In genomic region chr22:45895436-45896152, GRCh38 we compare ENCODE assay signal across 19 cellular contexts.
"Had no signal": no experiment of that assay in that cellular context is flagged by ENCODE, and none has a peak within 500 bp of the region (broad histone marks: within the 10 kb centered on the region; RNA-seq: fewer than 3 reads in every experiment).

No MANE protein-coding gene starts in this region.

- H3K27ac ChIP-seq: ascending aorta, cardiac muscle cell, gastroesophageal sphincter, testis, WERI-Rb-1 had no signal

- H3K36me3 ChIP-seq: ascending aorta, cardiac muscle cell, gastroesophageal sphincter, WERI-Rb-1 had no signal

- H3K9me3 ChIP-seq: ascending aorta, gastroesophageal sphincter, testis had no signal

- H3K4me3 Mint-ChIP-seq: activated CD8-positive, alpha-beta T cell treated with anti-CD3 and anti-CD28 coated beads, Interleukin-2, amount 10 ng/mL, durations not matched to agents 7 days and 5 days; activated T-helper 1 cell treated with anti-CD3 and anti-CD28 coated beads, Interleukin-12 subunit alpha, Interleukin-12 subunit beta, Interleukin-2, Interleukin-4 antibody, amounts not matched to agents 30 ng/mL and 10 ng/mL and 1 ng/mL, durations not matched to agents 14 hours and 24 hours and 36 hours; effector memory CD8-positive, alpha-beta T cell; memory B cell; nephron progenitor cell; stimulated activated naive CD8-positive, alpha-beta T cell treated with anti-CD3 and anti-CD28 coated beads, Interleukin-15, amount 100 ng/mL, for 72 hours; T-cell had no signal

- H3K4me1 Mint-ChIP-seq: memory B cell; nephron progenitor cell; stimulated activated naive CD8-positive, alpha-beta T cell treated with anti-CD3 and anti-CD28 coated beads, Interleukin-15, amount 100 ng/mL, for 72 hours; T-cell had no signal

- H3K4me3 ChIP-seq: ascending aorta, cardiac muscle cell, gastroesophageal sphincter, skin epidermis, testis had no signal

- H3K9me3 Mint-ChIP-seq: activated T-helper 1 cell treated with anti-CD3 and anti-CD28 coated beads, Interleukin-12 subunit alpha, Interleukin-12 subunit beta, Interleukin-2, Interleukin-4 antibody, amounts not matched to agents 30 ng/mL and 10 ng/mL and 1 ng/mL, durations not matched to agents 14 hours and 24 hours and 36 hours; effector memory CD8-positive, alpha-beta T cell; memory B cell; nephron progenitor cell; stimulated activated naive CD8-positive, alpha-beta T cell treated with anti-CD3 and anti-CD28 coated beads, Interleukin-15, amount 100 ng/mL, for 72 hours; T-cell had no signal

- ATAC-seq: activated CD8-positive, alpha-beta T cell treated with anti-CD3 and anti-CD28 coated beads, Interleukin-2, amount 10 ng/mL, durations not matched to agents 7 days and 5 days; effector memory CD8-positive, alpha-beta T cell; gastroesophageal sphincter; stimulated activated naive CD8-positive, alpha-beta T cell treated with anti-CD3 and anti-CD28 coated beads, Interleukin-15, amount 100 ng/mL, for 72 hours; T-cell had no signal

- H3K27me3 ChIP-seq: cardiac muscle cell, testis had no signal

- H3K36me3 Mint-ChIP-seq: memory B cell, T-cell had no signal

- DNase-seq: activated CD4-positive, alpha-beta T cell treated with anti-CD3 and anti-CD28 coated beads for 4 hours; activated CD8-positive, alpha-beta memory T cell treated with anti-CD3 and anti-CD28 coated beads, Interleukin-2, amount 50 U/mL, for 48 hours; activated CD8-positive, alpha-beta T cell treated with anti-CD3 and anti-CD28 coated beads, Interleukin-2, amount 10 ng/mL, durations not matched to agents 7 days and 5 days; activated naive CD4-positive, alpha-beta T cell; effector memory CD8-positive, alpha-beta T cell; nephron progenitor cell; retina; stimulated activated CD4-positive, alpha-beta T cell treated with anti-CD3 and anti-CD28 coated beads, Interleukin-4, amount 100 ng/mL, for 4 hours; stimulated activated naive CD8-positive, alpha-beta T cell treated with anti-CD3 and anti-CD28 coated beads, Interleukin-15, amount 100 ng/mL, for 72 hours; T-cell; T1000; testis; WERI-Rb-1 had no signal

- H3K4me1 ChIP-seq: ascending aorta, gastroesophageal sphincter, testis had no signal

- H3K27ac Mint-ChIP-seq: activated CD8-positive, alpha-beta T cell treated with anti-CD3 and anti-CD28 coated beads, Interleukin-2, amount 10 ng/mL, durations not matched to agents 7 days and 5 days; activated T-helper 1 cell treated with anti-CD3 and anti-CD28 coated beads, Interleukin-12 subunit alpha, Interleukin-12 subunit beta, Interleukin-2, Interleukin-4 antibody, amounts not matched to agents 30 ng/mL and 10 ng/mL and 1 ng/mL, durations not matched to agents 14 hours and 24 hours and 36 hours; effector memory CD8-positive, alpha-beta T cell; memory B cell; nephron progenitor cell; stimulated activated naive CD8-positive, alpha-beta T cell treated with anti-CD3 and anti-CD28 coated beads, Interleukin-15, amount 100 ng/mL, for 72 hours; T-cell had no signal
